ENCODE assay signal across 8 cellular contexts in the genomic region with DNA sequence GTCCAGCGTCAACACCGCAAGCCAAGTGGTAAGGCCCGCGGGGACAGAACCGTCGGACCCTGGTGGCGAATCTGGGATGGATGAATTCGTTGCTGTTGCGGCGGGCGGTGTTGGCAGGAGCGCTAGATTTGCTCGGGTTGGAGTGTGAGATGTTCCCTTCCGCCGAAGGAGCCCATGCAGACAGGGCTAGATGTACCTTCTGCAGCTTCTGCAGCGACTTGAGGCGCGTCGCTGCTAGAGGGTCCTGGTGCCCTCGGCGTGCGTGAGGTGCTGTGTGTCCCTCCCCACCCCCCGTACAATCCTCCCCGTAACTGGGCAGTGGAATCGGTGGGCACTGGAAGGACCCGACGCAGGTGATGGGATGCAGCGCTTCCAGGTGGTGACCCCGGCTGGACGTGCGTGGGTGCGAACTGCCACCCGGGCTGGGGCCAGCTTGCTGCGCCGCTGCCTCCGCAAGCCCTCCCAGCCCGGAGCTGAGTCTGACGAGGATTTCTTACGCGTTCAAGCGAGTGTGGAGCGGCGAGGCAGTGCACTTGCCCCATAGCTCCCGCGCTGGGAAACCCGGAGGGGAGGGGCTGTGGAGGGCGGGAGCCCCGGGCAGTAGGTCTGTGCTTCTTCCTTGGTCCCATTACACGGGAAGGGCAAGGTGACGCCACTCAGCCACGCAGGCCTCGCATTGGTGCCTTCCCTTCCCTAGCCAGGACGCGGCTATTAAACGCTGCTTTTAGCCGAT. TPM values are rescaled to one million over a fixed set of nuclear protein-coding genes. Genes with fewer than 3 reads are reported as not detected.
DNase-seq lines count a peak whose midpoint lies in the region; ATAC-seq and TF ChIP-seq lines count a peak whose summit lies in the region.

No MANE protein-coding gene starts in this region.

- H2BK15ac ChIP-seq in IMR-90 (ENCODE audit: low read depth, low read length): no peak overlapping the region

- no peak overlapping the region for H3K56ac ChIP-seq in IMR-90 (ENCODE audit: extremely low read depth, insufficient read depth, low read length)

- no peaks in the 10 kb centered on the region for H4K20me1 ChIP-seq in IMR-90 (ENCODE audit: insufficient read depth, low read length)

- TF ChIP-seq CTCF in IMR-90 (conservative IDR thresholded peaks at IDR 0.05; ENCODE audit: low read depth, low read length): no peak

- H3K9me3 ChIP-seq in IMR-90 (ENCODE audit: control insufficient read depth, insufficient read depth, low read length): no peaks in the 10 kb centered on the region; the same call in 1 of the 2 replicates

- no peak overlapping the region for H2BK5ac ChIP-seq in IMR-90 (ENCODE audit: low read depth, low read length, poor library complexity, severe bottlenecking)

- in situ Hi-C loops in IMR-90 (cut with MboI; ENCODE audit: low sequenced_read_pairs): loop anchor here (25.0 kb wide), 1 partner anchor 1357 kb away; a partner anchor contains a TSS

- BruUV-seq in IMR-90 (replicated peaks; lab: Mats Ljungman, UMichigan): no TSS peak

- dilution Hi-C loops in IMR-90 (cut with HindIII; ENCODE audit: low sequenced_read_pairs, unreplicated experiment): no loop called here

- intact Hi-C loops in IMR-90 (cut with micrococcal nuclease) (no loop called here), posterior cingulate gyrus (cut with DNase I) (no loop called here)

- H3K27me3 ChIP-seq in IMR-90 (ENCODE audit: control insufficient read depth, insufficient read depth, low read length): peaks cover 61% of the 10 kb centered on the region

- WGBS in IMR-90 (ENCODE audit: extremely low coverage in 2 of 2, insufficient read length in 1 of 2), 2 experiments: 10% methylated on average over 20 of the region's 56 CpGs; no CpG with 5 or more reads in 1 of the 2 experiments

- no peaks in the 10 kb centered on the region for H3K4me1 ChIP-seq in IMR-90 (ENCODE audit: control insufficient read depth, insufficient read depth, low read length)

- H2AFZ ChIP-seq in IMR-90 (replicated peaks; ENCODE audit: low read length, poor library complexity): peak overlapping the region; percentile 80

- POLR2A ChIA-PET in IMR-90 (lab: Charles Lee; ENCODE audit: unreplicated experiment) (no interaction called here), HEK293T (lab: Yijun Ruan, JAX) (no interaction called here)

- no peak overlapping the region for H3K9ac ChIP-seq in IMR-90 (ENCODE audit: low read depth, low read length)

- CTCF ChIA-PET in IMR-90 (lab: Yijun Ruan, JAX): interaction anchor here (1.4 kb wide), 1 partner anchor 474 kb away, joined by 3 read pairs; no protein-coding TSS in a partner anchor
- CTCF ChIA-PET in HEK293T (lab: Yijun Ruan, JAX): no interaction called here

- no peak overlapping the region for H3K27ac ChIP-seq in IMR-90 (ENCODE audit: insufficient read depth, low read length)

- no peaks in the 10 kb centered on the region for H3K79me1 ChIP-seq in IMR-90 (ENCODE audit: low read depth in 1 of 2, low read length in 2 of 2)

- no peak overlapping the region for H2BK120ac ChIP-seq in IMR-90 (ENCODE audit: low read depth, low read length)

- no peak overlapping the region for H2AK5ac ChIP-seq in IMR-90 (ENCODE audit: low read depth, low read length)

- no peak overlapping the region for H4K5ac ChIP-seq in IMR-90 (ENCODE audit: low read depth, low read length)

- H2BK20ac ChIP-seq in IMR-90 (ENCODE audit: low read depth, low read length): no peak overlapping the region

- no peak overlapping the region for H3K14ac ChIP-seq in IMR-90 (replicated peaks; ENCODE audit: low read depth, low read length)

- TF ChIP-seq RAD21 in IMR-90 (IDR thresholded peaks at IDR 0.05; ENCODE audit: low read length): no peak

- H4K8ac ChIP-seq in IMR-90 (ENCODE audit: low read depth in 2 of 2, low read length in 2 of 2): no peak overlapping the region

- no peak for TF ChIP-seq POLR2A in IMR-90 (IDR thresholded peaks at IDR 0.05; ENCODE audit: low read depth, low read length)

- no peak overlapping the region for H3K18ac ChIP-seq in IMR-90 (ENCODE audit: low read depth, low read length)

- H3K4me3 ChIP-seq in IMR-90 (ENCODE audit: insufficient read depth, low read depth, low read length): peak overlapping the region; percentile 23

- H3K4ac ChIP-seq in IMR-90 (ENCODE audit: low read depth, low read length): no peak overlapping the region

- H3K36me3 ChIP-seq in IMR-90 (ENCODE audit: control insufficient read depth, insufficient read depth, low read length): no peaks in the 10 kb centered on the region

- ATAC-seq in IMR-90 (ENCODE audit: low read depth): peak; percentile 81

- H2AK9ac ChIP-seq in IMR-90 (replicated peaks; ENCODE audit: low read depth, low read length, poor library complexity): no peak overlapping the region

- H3K23ac ChIP-seq in IMR-90 (ENCODE audit: low read depth, low read length): 0 out of 2 replicates have a peak overlapping the region, but pooled peaks have one; percentile 11

- DNase-seq in IMR-90 (peak; percentile 10), germinal center (ENCODE audit: low spot score) (peak; percentile 32), posterior cingulate gyrus (peak in 7 of 10 donors; percentile 14 to 90 (median 45)), HEK293T (ENCODE audit: extremely low spot score) (no peak), DMS114 treated with DMSO at 0.1 percent for 48 hours (lab: John Stamatoyannopoulos, UW; ENCODE audit: unreplicated experiment) (no peak), NCI-H1092 (lab: John Stamatoyannopoulos, UW) (no peak), NCI-H2081 (lab: John Stamatoyannopoulos, UW) (no peak)
- peak; percentile 70 to 72 for DNase-seq in activated T-cell treated with anti-CD3 and anti-CD28 coated beads, Interleukin-2, amount 50 U/mL, for 48 hours

- H3K9me1 ChIP-seq in IMR-90 (ENCODE audit: insufficient read depth, low read length): no peaks in the 10 kb centered on the region

- no peak overlapping the region for H4K91ac ChIP-seq in IMR-90 (ENCODE audit: insufficient read depth, low read depth, low read length)

- peak overlapping the region; percentile 84 for H3K4me2 ChIP-seq in IMR-90 (ENCODE audit: low read depth, low read length)

TF ChIP-seq in IMR-90, 13 proteins besides CTCF, POLR2A, EP300 and RAD21:
- TF ChIP-seq FOS (IDR thresholded peaks at IDR 0.05; ENCODE audit: low read depth, low read length): no peak
- TF ChIP-seq CEBPB (IDR thresholded peaks at IDR 0.05; ENCODE audit: low read depth, low read length): no peak
- no peak for TF ChIP-seq SMC3 (IDR thresholded peaks at IDR 0.05; ENCODE audit: low read depth, low read length)
- TF ChIP-seq BHLHE40 (IDR thresholded peaks at IDR 0.05; ENCODE audit: low read depth, low read length): no peak
- TF ChIP-seq CHD1 (IDR thresholded peaks at IDR 0.05; ENCODE audit: low read depth, low read length): no peak
- TF ChIP-seq RCOR1 (IDR thresholded peaks at IDR 0.05; ENCODE audit: insufficient replicate concordance, low read length): no peak
- no peak for TF ChIP-seq MXI1 (IDR thresholded peaks at IDR 0.05; ENCODE audit: borderline replicate concordance, low read depth, low read length)
- TF ChIP-seq, protein P1, sequence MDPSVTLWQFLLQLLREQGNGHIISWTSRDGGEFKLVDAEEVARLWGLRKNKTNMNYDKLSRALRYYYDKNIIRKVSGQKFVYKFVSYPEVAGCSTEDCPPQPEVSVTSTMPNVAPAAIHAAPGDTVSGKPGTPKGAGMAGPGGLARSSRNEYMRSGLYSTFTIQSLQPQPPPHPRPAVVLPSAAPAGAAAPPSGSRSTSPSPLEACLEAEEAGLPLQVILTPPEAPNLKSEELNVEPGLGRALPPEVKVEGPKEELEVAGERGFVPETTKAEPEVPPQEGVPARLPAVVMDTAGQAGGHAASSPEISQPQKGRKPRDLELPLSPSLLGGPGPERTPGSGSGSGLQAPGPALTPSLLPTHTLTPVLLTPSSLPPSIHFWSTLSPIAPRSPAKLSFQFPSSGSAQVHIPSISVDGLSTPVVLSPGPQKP (IDR thresholded peaks at IDR 0.05; ENCODE audit: borderline replicate concordance, low read depth, low read length): no peak

TF ChIP-seq in HEK293T, 16 proteins besides CTCF, POLR2A, EP300 and RAD21:
- TF ChIP-seq ZNF384 (IDR thresholded peaks at IDR 0.05) (no peak), FOXA1 (IDR thresholded peaks at IDR 0.05) (no peak), TARDBP (IDR thresholded peaks at IDR 0.05) (no peak), ARNT (IDR thresholded peaks at IDR 0.05) (no peak), SP1 (IDR thresholded peaks at IDR 0.05) (no peak), LEF1 (IDR thresholded peaks at IDR 0.05; ENCODE audit: borderline replicate concordance) (no peak), HDGF (IDR thresholded peaks at IDR 0.05; ENCODE audit: borderline replicate concordance) (no peak), BHLHE40 (IDR thresholded peaks at IDR 0.05; ENCODE audit: borderline replicate concordance) (no peak), SUZ12 (IDR thresholded peaks at IDR 0.05) (no peak), FOXK2 (IDR thresholded peaks at IDR 0.05) (no peak), ELF4 (IDR thresholded peaks at IDR 0.05) (no peak), L3MBTL2 (conservative IDR thresholded peaks at IDR 0.05) (no peak), NFRKB (IDR thresholded peaks at IDR 0.05) (no peak), FOXM1 (IDR thresholded peaks at IDR 0.05; ENCODE audit: borderline replicate concordance) (no peak)
- TF ChIP-seq, protein P2, sequence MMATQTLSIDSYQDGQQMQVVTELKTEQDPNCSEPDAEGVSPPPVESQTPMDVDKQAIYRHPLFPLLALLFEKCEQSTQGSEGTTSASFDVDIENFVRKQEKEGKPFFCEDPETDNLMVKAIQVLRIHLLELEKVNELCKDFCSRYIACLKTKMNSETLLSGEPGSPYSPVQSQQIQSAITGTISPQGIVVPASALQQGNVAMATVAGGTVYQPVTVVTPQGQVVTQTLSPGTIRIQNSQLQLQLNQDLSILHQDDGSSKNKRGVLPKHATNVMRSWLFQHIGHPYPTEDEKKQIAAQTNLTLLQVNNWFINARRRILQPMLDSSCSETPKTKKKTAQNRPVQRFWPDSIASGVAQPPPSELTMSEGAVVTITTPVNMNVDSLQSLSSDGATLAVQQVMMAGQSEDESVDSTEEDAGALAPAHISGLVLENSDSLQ (IDR thresholded peaks at IDR 0.05): no peak

RNA-seq across cellular contexts. Expression of a gene that starts 34.3 kb away (rescaled TPM):
- total RNA-seq in IMR-90 (2012; rRNA removed): 0.56 and 0.90 TPM in 2 replicates
- 0.75 and 1.2 TPM in 2 replicates for polyA plus RNA-seq in IMR-90 (2012; rRNA removed)
- 0.66 and 1.2 TPM in 2 replicates for polyA plus RNA-seq in IMR-90 (2012; cell fraction: cytosol; rRNA removed)
- 0.76 and 1.5 TPM in 2 replicates for polyA plus RNA-seq in IMR-90 (2012; cell fraction: nucleus; rRNA removed; ENCODE audit: low replicate concordance)

Comparison
In these comparisons a context has a peak if more than half of its experiments do, and no peak if none do; other contexts are left out.
1. DNase-seq: peak in IMR-90 (single experiment), activated T-cell treated with anti-CD3 and anti-CD28 coated beads, Interleukin-2, amount 50 U/mL, for 48 hours (2 of 2), germinal center (single experiment) and posterior cingulate gyrus (7 of 10); none in HEK293T (single experiment), DMS114 treated with DMSO at 0.1 percent for 48 hours (single experiment), NCI-H1092 (single experiment) and NCI-H2081 (0 of 2).